Comparison of ENCODE assay signal across 25 cellular contexts in genomic region chr3:111639316-111639715, GRCh38. TPM values are rescaled to one million over a fixed set of nuclear protein-coding genes. Genes with fewer than 3 reads are reported as not detected.
"Had no signal": no experiment of that assay in that cellular context is flagged by ENCODE, and none has a peak within 500 bp of the region (broad histone marks: within the 10 kb centered on the region; RNA-seq: fewer than 3 reads in every experiment).

No MANE protein-coding gene starts in this region.

- ATAC-seq: activated T-cell treated with anti-CD3 and anti-CD28 coated beads, Interleukin-2, amount 50 U/mL, for 4 hours; gastroesophageal sphincter; naive thymus-derived CD4-positive, alpha-beta T cell had no signal

- DNase-seq: activated CD4-positive, alpha-beta T cell treated with anti-CD3 and anti-CD28 coated beads for 1 hour; activated CD8-positive, alpha-beta memory T cell treated with anti-CD3 and anti-CD28 coated beads, Interleukin-2, amount 50 U/mL, for 48 hours; activated effector memory CD4-positive, alpha-beta T cell treated with anti-CD3 and anti-CD28 coated beads, Interleukin-2, amount 50 U/mL, for 16 hours; activated naive CD4-positive, alpha-beta T cell treated with anti-CD3 and anti-CD28 coated beads, Interleukin-2, amount 10 ng/mL, durations not matched to agents 7 days and 5 days; activated T-cell treated with anti-CD3 and anti-CD28 coated beads, Interleukin-2, amount 50 U/mL, for 4 hours; aorta; brain microvascular endothelial cell; central memory CD4-positive, alpha-beta T cell; esophagus squamous epithelium; head of caudate nucleus; hypothalamus; islet precursor cell; naive thymus-derived CD4-positive, alpha-beta T cell; retina; sigmoid colon; stimulated activated CD4-positive, alpha-beta T cell treated with anti-CD3 and anti-CD28 coated beads, Interleukin-2, amount 100 ng/mL, for 48 hours; stimulated activated CD8-positive, alpha-beta memory T cell treated with anti-CD3 and anti-CD28 coated beads, Interleukin-4, amount 100 ng/mL, for 48 hours; stimulated activated naive CD4-positive, alpha-beta T cell; testis; WERI-Rb-1 had no signal

- H3K36me3 Mint-ChIP-seq: type B pancreatic cell had no signal

- H3K4me3 Mint-ChIP-seq: activated naive CD4-positive, alpha-beta T cell treated with anti-CD3 and anti-CD28 coated beads, Interleukin-2, amount 10 ng/mL, durations not matched to agents 7 days and 5 days; activated T-cell treated with anti-CD3 and anti-CD28 coated beads, Interleukin-2, amount 50 U/mL, for 4 hours; naive thymus-derived CD4-positive, alpha-beta T cell; T-helper 2 cell treated with Interferon-gamma antibody and Interleukin-4, amounts not matched to agents 5 μg/mL and 100 μg/mL, for 36 hours; type B pancreatic cell had no signal

- H3K9me3 Mint-ChIP-seq: type B pancreatic cell had no signal

- H3K4me1 Mint-ChIP-seq: activated naive CD4-positive, alpha-beta T cell treated with anti-CD3 and anti-CD28 coated beads, Interleukin-2, amount 10 ng/mL, durations not matched to agents 7 days and 5 days had no signal

- H3K27ac Mint-ChIP-seq: progenitor cell of endocrine pancreas; T-helper 2 cell treated with Interferon-gamma antibody and Interleukin-4, amounts not matched to agents 5 μg/mL and 100 μg/mL, for 36 hours; type B pancreatic cell had no signal

- H3K27me3 Mint-ChIP-seq: activated naive CD4-positive, alpha-beta T cell treated with anti-CD3 and anti-CD28 coated beads, Interleukin-2, amount 10 ng/mL, durations not matched to agents 7 days and 5 days; naive thymus-derived CD4-positive, alpha-beta T cell; progenitor cell of endocrine pancreas; type B pancreatic cell had no signal

RNA-seq across cellular contexts. Expression of gene ZBED2, which starts 44.2 kb away (rescaled TPM):
- total RNA-seq: aorta, osteocyte, progenitor cell of endocrine pancreas, sigmoid colon, testis had no signal
